Comparison of ENCODE assay signal across 8 cellular contexts in the genomic region with DNA sequence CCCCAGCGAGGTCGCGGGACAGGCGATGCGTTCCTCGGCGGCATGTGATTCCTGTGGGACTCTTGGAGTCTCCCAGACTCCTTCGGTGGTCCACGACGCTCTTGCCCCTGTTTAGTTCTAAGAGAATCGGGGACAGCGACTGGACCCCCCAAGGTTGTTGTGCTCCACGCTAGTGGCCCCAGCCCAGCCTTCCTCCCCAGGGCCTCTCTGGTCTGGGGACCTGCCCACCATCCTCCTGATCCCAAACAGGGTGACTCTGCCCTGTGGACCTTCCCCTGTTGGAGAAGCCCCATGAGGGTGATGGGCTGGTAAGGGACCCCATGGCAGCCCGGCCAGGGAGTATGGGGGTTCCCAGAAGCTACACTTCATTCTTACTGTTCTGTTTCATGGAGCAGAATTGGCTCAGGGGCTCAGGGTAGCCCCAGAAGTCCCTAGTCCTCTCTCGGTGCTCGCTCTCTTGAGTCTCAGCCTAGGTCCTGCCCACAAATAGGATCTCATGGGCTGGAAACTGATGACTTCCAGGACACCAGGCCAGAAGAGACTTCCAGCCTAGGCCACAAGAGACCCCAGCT. TPM values are rescaled to one million over a fixed set of nuclear protein-coding genes. Genes with fewer than 3 reads are reported as not detected.
DNase-seq lines count a peak whose midpoint lies in the region; TF ChIP-seq lines count a peak whose summit lies in the region.

No MANE protein-coding gene starts in this region.

- no CpG with 5 or more reads among the region's 16 CpGs for WGBS in iPS DF 6.9 (ENCODE audit: insufficient coverage, insufficient read length)
- 29% methylated on average over 15 of the region's 16 CpGs for WGBS in smooth muscle cell (ENCODE audit: low lambda C conversion rate)

- DNase-seq in HFFc6 (no peak), iPS DF 6.9 (ENCODE audit: low read depth, low spot score) (no peak), smooth muscle cell (lab: John Stamatoyannopoulos, UW; ENCODE audit: unreplicated experiment) (no peak), NCI-H524 treated with DMSO at 0.1 percent for 48 hours (lab: John Stamatoyannopoulos, UW) (no peak), NCI-H1694 (lab: John Stamatoyannopoulos, UW) (no peak), DMS53 treated with DMSO at 0.1 percent for 48 hours (lab: John Stamatoyannopoulos, UW; ENCODE audit: unreplicated experiment) (no peak), NCI-H2107 treated with DMSO at 0.1 percent for 48 hours (lab: John Stamatoyannopoulos, UW; ENCODE audit: unreplicated experiment) (no peak)
- peak; percentile 56 for DNase-seq in activated CD8-positive, alpha-beta memory T cell treated with anti-CD3 and anti-CD28 coated beads, Interleukin-2, amount 50 U/mL, for 48 hours

- peak overlapping the region; percentile 97 for H3K27ac Mint-ChIP-seq in HFFc6

- peak overlapping the region; percentile 74 for H3K9ac ChIP-seq in smooth muscle cell (ENCODE audit: low read depth)

- peaks cover 11% of the 10 kb centered on the region for H3F3A ChIP-seq in smooth muscle cell (ENCODE audit: low read depth)

- H3K36me3 ChIP-seq in iPS DF 6.9 (ENCODE audit: control insufficient read depth, insufficient read depth, low read length) (no peaks in the 10 kb centered on the region; the same call in 1 of the 2 replicates), smooth muscle cell (ENCODE audit: low read depth) (no peaks in the 10 kb centered on the region)

- TF ChIP-seq CTCF in HFFc6 (IDR thresholded peaks at IDR 0.05) (no peak), smooth muscle cell (IDR thresholded peaks at IDR 0.05; ENCODE audit: borderline replicate concordance, insufficient read depth, poor library complexity, severe bottlenecking) (no peak)

- H4K20me1 ChIP-seq in smooth muscle cell (ENCODE audit: low read depth), result peaks cover 37% of the 10 kb centered on the region

- peaks cover 6% of the 10 kb centered on the region for H3K9me3 Mint-ChIP-seq in HFFc6

- H3K27ac ChIP-seq in iPS DF 6.9 (ENCODE audit: low read length), result no peak overlapping the region
- H3K27ac ChIP-seq in smooth muscle cell (ENCODE audit: low read depth), result peak overlapping the region; percentile 77

- H3K9me3 ChIP-seq in iPS DF 6.9 (ENCODE audit: control insufficient read depth, insufficient read depth, low read length) (no peaks in the 10 kb centered on the region), smooth muscle cell (replicated peaks; ENCODE audit: low read depth) (no peaks in the 10 kb centered on the region)

- peaks cover 59% of the 10 kb centered on the region for H3K4me1 Mint-ChIP-seq in HFFc6 (ENCODE audit: low read depth)

- peaks cover 43% of the 10 kb centered on the region for H3K79me2 ChIP-seq in smooth muscle cell (ENCODE audit: low read depth)

- H3K4me1 ChIP-seq in iPS DF 6.9 (ENCODE audit: control insufficient read depth, insufficient read depth, low read length) (no peaks in the 10 kb centered on the region; the same call in 1 of the 2 replicates), smooth muscle cell (ENCODE audit: low read depth) (peaks cover 4% of the 10 kb centered on the region)

- H3K27me3 Mint-ChIP-seq in HFFc6 (ENCODE audit: insufficient read depth), result peaks cover 4% of the 10 kb centered on the region; the same call in 1 of the 2 replicates

- peak overlapping the region; percentile 90; the same call in 1 of the 2 replicates for H3K4me3 ChIP-seq in iPS DF 6.9 (ENCODE audit: low read length)
- peak overlapping the region; percentile 78 for H3K4me3 ChIP-seq in smooth muscle cell

- peak overlapping the region; percentile 79 for H2AFZ ChIP-seq in smooth muscle cell (ENCODE audit: low read depth)

- peak overlapping the region; percentile 92 for H3K4me3 Mint-ChIP-seq in HFFc6

- H3K27me3 ChIP-seq in iPS DF 6.9 (ENCODE audit: control insufficient read depth, insufficient read depth, low read length), result no peaks in the 10 kb centered on the region
- no peaks in the 10 kb centered on the region for H3K27me3 ChIP-seq in smooth muscle cell (ENCODE audit: low read depth)

- peak overlapping the region; percentile 92 for H3K4me2 ChIP-seq in smooth muscle cell

- peaks cover 9% of the 10 kb centered on the region; the same call in 1 of the 2 replicates for H3K36me3 Mint-ChIP-seq in HFFc6 (ENCODE audit: low read depth)

RNA-seq across cellular contexts. Expression of a gene that starts 0.9 kb away (rescaled TPM):
- 10 to 100 TPM; 35.3 to 40.6 (median 37.9) TPM for total RNA-seq in HFFc6 (2021; fragmentation: NEBNext Ultra II Directional; extraction: Animal tissue kit (Norgen Biotek cat#: 25700))
- 41.6 and 86.0 TPM in 2 replicates for total RNA-seq in smooth muscle cell
- 88.1 TPM in 2 replicates for polyA plus RNA-seq in smooth muscle cell

RNA-seq across cellular contexts. Expression of a gene that starts 37.2 kb away (rescaled TPM):
- 10 to 100 TPM; 23.2 to 28.0 (median 25.6) TPM for total RNA-seq in HFFc6 (2021; fragmentation: NEBNext Ultra II Directional; extraction: Animal tissue kit (Norgen Biotek cat#: 25700))
- 31.5 and 34.3 TPM in 2 replicates for total RNA-seq in smooth muscle cell
- 53.7 and 66.8 TPM in 2 replicates for polyA plus RNA-seq in smooth muscle cell

RNA-seq across cellular contexts. Expression of a gene that starts 38.4 kb away (rescaled TPM):
- under 1 TPM in 2 of 6 experiments, not detected in 4; 0.28 to 0.76 TPM for total RNA-seq in HFFc6 (2021; fragmentation: NEBNext Ultra II Directional; extraction: Animal tissue kit (Norgen Biotek cat#: 25700))
- not detected in 2 replicates for total RNA-seq in smooth muscle cell
- polyA plus RNA-seq in smooth muscle cell, result 0.34 TPM in 1 of 2 replicates, not detected in the other
